In genomic region chr15:60519218-60519617, GRCh38 we compare ENCODE assay signal across 1 cellular context.
TF ChIP-seq lines count a peak whose summit lies in the region.

No MANE protein-coding gene starts in this region.

TF ChIP-seq in SK-N-SH, 30 proteins besides CTCF, POLR2A, EP300 and RAD21:
- TF ChIP-seq SIN3A (IDR thresholded peaks at IDR 0.05; ENCODE audit: borderline replicate concordance, low read depth, low read length), result no peak
- TF ChIP-seq GABPA (IDR thresholded peaks at IDR 0.05; ENCODE audit: low read depth), result no peak
- no peak for TF ChIP-seq RCOR1 (IDR thresholded peaks at IDR 0.05; ENCODE audit: low read length)
- no peak for TF ChIP-seq TAF1 (IDR thresholded peaks at IDR 0.05; ENCODE audit: borderline replicate concordance, low read depth, low read length)
- TF ChIP-seq CHD2 (IDR thresholded peaks at IDR 0.05; ENCODE audit: low read length, partially characterized antibody), result no peak
- TF ChIP-seq POLR2AphosphoS5 (IDR thresholded peaks at IDR 0.05; ENCODE audit: low read depth, low read length), result no peak
- TF ChIP-seq ELF1 (IDR thresholded peaks at IDR 0.05), result no peak
- no peak for TF ChIP-seq MXI1 (IDR thresholded peaks at IDR 0.05; ENCODE audit: low read depth, low read length)
- no peak for TF ChIP-seq SMC3 (IDR thresholded peaks at IDR 0.05; ENCODE audit: low read depth, low read length)
- no peak for TF ChIP-seq USF1 (IDR thresholded peaks at IDR 0.05; ENCODE audit: borderline replicate concordance, low read depth)
- no peak for TF ChIP-seq NFIC (IDR thresholded peaks at IDR 0.05; ENCODE audit: borderline replicate concordance)
- TF ChIP-seq GATA2 (CRISPR knock-in tag; IDR thresholded peaks at IDR 0.05), result no peak
- no peak for TF ChIP-seq YY1 (IDR thresholded peaks at IDR 0.05; ENCODE audit: low read depth)
